20 cellular contexts compared by ENCODE assay signal in the genomic region with DNA sequence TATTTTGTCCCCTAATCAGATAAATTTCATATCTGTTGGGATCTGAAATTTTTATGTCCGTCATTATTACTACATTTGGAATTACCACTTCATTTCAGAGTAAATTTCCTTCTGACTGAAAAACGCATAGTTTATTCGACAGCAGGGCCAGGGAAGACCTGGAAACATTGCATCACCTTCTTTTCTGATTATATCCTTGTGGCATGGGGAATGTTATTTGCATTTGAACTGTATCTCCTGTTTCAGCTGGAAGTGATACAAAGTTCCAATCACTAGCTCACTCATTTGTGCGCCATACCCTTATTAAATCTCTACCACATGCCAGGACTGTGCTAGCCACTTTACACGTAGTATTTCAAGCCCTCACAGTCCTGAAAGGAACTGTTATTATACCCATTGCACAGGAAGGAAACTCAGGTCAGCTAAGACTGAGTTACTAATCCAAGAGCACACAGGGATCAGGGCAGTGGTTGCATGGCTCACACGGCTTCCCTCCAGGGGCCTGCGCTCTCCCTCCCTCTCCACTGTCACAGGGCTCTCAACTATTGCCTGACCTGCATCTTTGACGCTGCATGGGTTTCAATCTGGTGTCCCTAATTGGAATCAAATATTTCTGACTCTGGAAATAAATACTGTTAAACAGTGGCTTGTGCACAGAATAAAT.
"Had no signal": no experiment of that assay in that cellular context is flagged by ENCODE, and none has a peak within 500 bp of the region (broad histone marks: within the 10 kb centered on the region; RNA-seq: fewer than 3 reads in every experiment).

No MANE protein-coding gene starts in this region.

- H3K4me2 ChIP-seq: hepatocyte, neural progenitor cell had no signal

- H3K27ac ChIP-seq: epithelial cell of prostate, hepatocyte, lower lobe of right lung, neural progenitor cell, thoracic aorta, upper lobe of left lung had no signal

- H3K4me3 ChIP-seq: hepatocyte, lower lobe of right lung, neural progenitor cell, thoracic aorta, upper lobe of left lung had no signal

- H3K27ac Mint-ChIP-seq: activated B cell treated with CpG ODN at 0.5 μM for 24 hours; activated CD4-positive, alpha-beta T cell treated with anti-CD3 and anti-CD28 coated beads for 36 hours; activated naive CD4-positive, alpha-beta T cell treated with anti-CD3 and anti-CD28 coated beads, Interleukin-2, amount 10 ng/mL, durations not matched to agents 7 days and 5 days; activated T-cell treated with anti-CD3 and anti-CD28 coated beads, Interleukin-2, amount 50 U/mL, for 72 hours; naive thymus-derived CD8-positive, alpha-beta T cell; neural progenitor cell had no signal

- H3K4me3 Mint-ChIP-seq: activated B cell treated with CpG ODN at 0.5 μM for 24 hours; activated CD4-positive, alpha-beta T cell treated with anti-CD3 and anti-CD28 coated beads for 36 hours; activated naive CD4-positive, alpha-beta T cell treated with anti-CD3 and anti-CD28 coated beads, Interleukin-2, amount 10 ng/mL, durations not matched to agents 7 days and 5 days; activated T-cell treated with anti-CD3 and anti-CD28 coated beads, Interleukin-2, amount 50 U/mL, for 72 hours; brain; naive thymus-derived CD8-positive, alpha-beta T cell; neural progenitor cell had no signal

- H3K4me1 Mint-ChIP-seq: activated B cell treated with CpG ODN at 0.5 μM for 24 hours; activated CD4-positive, alpha-beta T cell treated with anti-CD3 and anti-CD28 coated beads for 36 hours; activated naive CD4-positive, alpha-beta T cell treated with anti-CD3 and anti-CD28 coated beads, Interleukin-2, amount 10 ng/mL, durations not matched to agents 7 days and 5 days had no signal

- H3K9me3 ChIP-seq: lower lobe of right lung, thoracic aorta, upper lobe of left lung had no signal

- ATAC-seq: activated CD4-positive, alpha-beta T cell treated with anti-CD3 and anti-CD28 coated beads for 36 hours; activated T-cell treated with anti-CD3 and anti-CD28 coated beads, Interleukin-2, amount 50 U/mL, for 72 hours; lower lobe of right lung; naive thymus-derived CD8-positive, alpha-beta T cell had no signal

- H3K9me3 Mint-ChIP-seq: activated naive CD4-positive, alpha-beta T cell treated with anti-CD3 and anti-CD28 coated beads, Interleukin-2, amount 10 ng/mL, durations not matched to agents 7 days and 5 days; activated T-cell treated with anti-CD3 and anti-CD28 coated beads, Interleukin-2, amount 50 U/mL, for 72 hours had no signal

- H2AFZ ChIP-seq: hepatocyte, neural progenitor cell had no signal

- H3K36me3 Mint-ChIP-seq: activated naive CD4-positive, alpha-beta T cell treated with anti-CD3 and anti-CD28 coated beads, Interleukin-2, amount 10 ng/mL, durations not matched to agents 7 days and 5 days; brain; naive thymus-derived CD8-positive, alpha-beta T cell; neural progenitor cell had no signal

- H3K79me2 ChIP-seq: hepatocyte had no signal

- H3K36me3 ChIP-seq: lower lobe of right lung, neural progenitor cell, thoracic aorta, upper lobe of left lung had no signal

- H3K27me3 ChIP-seq: hepatocyte, neural progenitor cell, upper lobe of left lung had no signal

- DNase-seq: activated B cell treated with CpG ODN at 0.5 μM for 24 hours; activated CD4-positive, alpha-beta T cell treated with anti-CD3 and anti-CD28 coated beads for 36 hours; activated CD4-positive, alpha-beta T cell treated with anti-CD3 and anti-CD28 coated beads, Interleukin-2, amount 50 U/mL, for 4 hours; activated effector memory CD4-positive, alpha-beta T cell treated with Interleukin-2 at 50 U/mL for 16 hours; activated naive CD4-positive, alpha-beta T cell treated with anti-CD3 and anti-CD28 coated beads, Interleukin-2, amount 10 ng/mL, durations not matched to agents 7 days and 5 days; activated T-cell treated with anti-CD3 and anti-CD28 coated beads, Interleukin-2, amount 50 U/mL, for 72 hours; foreskin melanocyte; glutamatergic neuron; kidney; lower lobe of right lung; naive thymus-derived CD8-positive, alpha-beta T cell; stimulated activated CD4-positive, alpha-beta T cell treated with anti-CD3 and anti-CD28 coated beads, Interleukin-4, amount 100 ng/mL, for 1 hour; stimulated activated naive CD4-positive, alpha-beta T cell; T-helper 9 cell; upper lobe of left lung had no signal

- H3K4me1 ChIP-seq: lower lobe of right lung, upper lobe of left lung had no signal
